ENCODE assay signal across 8 cellular contexts in the genomic region with DNA sequence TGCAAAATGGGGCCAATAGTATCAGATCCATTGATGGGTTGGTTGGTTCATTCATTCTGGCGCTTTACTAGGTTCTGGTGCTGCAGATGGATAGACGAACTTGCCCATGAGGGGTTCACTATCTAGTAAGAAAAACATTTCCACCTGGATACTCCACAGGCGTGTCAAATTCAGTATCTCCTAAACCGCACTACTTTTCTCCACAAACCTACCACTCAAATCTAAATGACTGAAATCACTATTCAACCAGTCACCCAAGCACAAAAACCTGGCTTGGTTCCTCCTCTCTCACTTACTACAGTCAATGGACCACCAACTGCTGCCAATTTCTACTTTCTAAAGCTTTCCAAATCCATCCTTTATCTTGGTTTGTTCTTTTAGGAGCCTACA. TPM values are rescaled to one million over a fixed set of nuclear protein-coding genes. Genes with fewer than 3 reads are reported as not detected.
DNase-seq lines count a peak whose midpoint lies in the region; ATAC-seq and TF ChIP-seq lines count a peak whose summit lies in the region.

No MANE protein-coding gene starts in this region.

- TF ChIP-seq CTCF in cardiac fibroblast (IDR thresholded peaks at IDR 0.05; ENCODE audit: low read depth, low read length): no peak

- peaks cover 4 to 28% (median 18%) of the 10 kb centered on the region in 5 donors for H3K36me3 Mint-ChIP-seq in naive thymus-derived CD4-positive, alpha-beta T cell

- H3K4me1 Mint-ChIP-seq in naive thymus-derived CD4-positive, alpha-beta T cell: peaks cover 14 to 45% (median 40%) of the 10 kb centered on the region in 7 donors

- peaks cover 12% of the 10 kb centered on the region for H3K4me1 ChIP-seq in HUES6 (ENCODE audit: control insufficient read depth, insufficient read depth, low read length)
- peaks cover 12 to 17% of the 10 kb centered on the region in 2 donors for H3K4me1 ChIP-seq in naive thymus-derived CD4-positive, alpha-beta T cell (ENCODE audit: control insufficient read depth in 2 of 2, insufficient read depth in 2 of 2, low read length in 2 of 2)

- H3K27ac ChIP-seq in HUES6 (ENCODE audit: low read depth, low read length): peak overlapping the region; percentile 44; the same call in 1 of the 2 replicates
- H3K27ac ChIP-seq in naive thymus-derived CD4-positive, alpha-beta T cell (ENCODE audit: low read depth, low read length): peak overlapping the region; percentile 73

- POLR2A ChIA-PET in naive thymus-derived CD4-positive, alpha-beta T cell (lab: Charles Lee): interaction anchor here (0.8 to 2.0 kb wide), 4 partner anchors 149 to 537 kb away, joined by 3 to 9 read pairs (median 6); partner anchors contain the start of genes MRPS33 and SSBP1

- no peaks in the 10 kb centered on the region for H3K27me3 ChIP-seq in HUES6 (ENCODE audit: control insufficient read depth, insufficient read depth, low read length)
- no peaks in the 10 kb centered on the region for H3K27me3 ChIP-seq in naive thymus-derived CD4-positive, alpha-beta T cell (ENCODE audit: control insufficient read depth in 2 of 2, insufficient read depth in 2 of 2, low read length in 2 of 2)

- H3K9ac ChIP-seq in HUES6 (ENCODE audit: low read length): peak overlapping the region; percentile 85

- ATAC-seq in GM19351 (IDR thresholded peaks at IDR 0.05; ENCODE audit: unreplicated experiment) (peak; percentile 21), HG03457 (IDR thresholded peaks at IDR 0.05; ENCODE audit: unreplicated experiment) (no peak)
- ATAC-seq in naive thymus-derived CD4-positive, alpha-beta T cell: no peak

- H3K27ac Mint-ChIP-seq in naive thymus-derived CD4-positive, alpha-beta T cell: peak overlapping the region; percentile 39 to 96 (median 89)

- H3K36me3 ChIP-seq in HUES6 (ENCODE audit: control insufficient read depth, insufficient read depth, low read length): peaks cover 19% of the 10 kb centered on the region
- H3K36me3 ChIP-seq in naive thymus-derived CD4-positive, alpha-beta T cell (ENCODE audit: control insufficient read depth in 2 of 3, insufficient read depth in 3 of 3, low read length in 3 of 3): peaks cover 0 to 4% (median 0%) of the 10 kb centered on the region in 3 experiments

- intact Hi-C loops in naive thymus-derived CD4-positive, alpha-beta T cell (cut with micrococcal nuclease): loop anchor here (1.0 to 10.0 kb wide), 13 partner anchors 101 to 1487 kb away; partner anchors contain the start of genes MRPS33 (in 2 of the 2), NDUFB2 (in 2 of the 2), SSBP1 (in 2 of the 2) and ADCK2 (in 1 of the 2)

- peak overlapping the region; percentile 83 to 99 (median 92) for H3K4me3 Mint-ChIP-seq in naive thymus-derived CD4-positive, alpha-beta T cell

- H3K4me3 ChIP-seq in HUES6 (ENCODE audit: low read depth, low read length) (peak overlapping the region; percentile 76), cardiac fibroblast (replicated peaks in 1 of 2; ENCODE audit: low read depth in 2 of 2, low read length in 2 of 2) (peak overlapping the region; percentile 81 to 84)
- H3K4me3 ChIP-seq in naive thymus-derived CD4-positive, alpha-beta T cell (ENCODE audit: low read length): peak overlapping the region; percentile 89

- peaks cover 0 to 4% (median 0%) of the 10 kb centered on the region in 5 donors for H3K27me3 Mint-ChIP-seq in naive thymus-derived CD4-positive, alpha-beta T cell

- H3K9me3 ChIP-seq in HUES6 (ENCODE audit: control insufficient read depth, insufficient read depth, low read depth, low read length): no peaks in the 10 kb centered on the region
- H3K9me3 ChIP-seq in naive thymus-derived CD4-positive, alpha-beta T cell (ENCODE audit: control insufficient read depth in 2 of 3, low read length in 3 of 3): no peaks in the 10 kb centered on the region

- no peak for DNase-seq in cardiac fibroblast (ENCODE audit: low read depth in 2 of 2)
- no peak for DNase-seq in naive thymus-derived CD4-positive, alpha-beta T cell
- DNase-seq in GF-D8 (lab: John Stamatoyannopoulos, UW): no peak
- no peak for DNase-seq in NCI-H2171 (lab: John Stamatoyannopoulos, UW)
- DNase-seq in activated CD4-positive, alpha-beta T cell treated with anti-CD3 and anti-CD28 coated beads for 4 hours: no peak

- CTCF ChIA-PET in naive thymus-derived CD4-positive, alpha-beta T cell (lab: Charles Lee): no interaction called here

- H3K9me3 Mint-ChIP-seq in naive thymus-derived CD4-positive, alpha-beta T cell: peaks cover 0 to 3% (median 0%) of the 10 kb centered on the region in 11 donors

RNA-seq across cellular contexts. Expression of gene AGK, which starts 0.6 kb away (rescaled TPM):
- 10 to 100 TPM; 24.3 to 58.8 (median 29.9) TPM for total RNA-seq in naive thymus-derived CD4-positive, alpha-beta T cell
- polyA plus RNA-seq in naive thymus-derived CD4-positive, alpha-beta T cell: 10 to 100 TPM; 28.3 to 32.2 TPM
